In the genomic region with DNA sequence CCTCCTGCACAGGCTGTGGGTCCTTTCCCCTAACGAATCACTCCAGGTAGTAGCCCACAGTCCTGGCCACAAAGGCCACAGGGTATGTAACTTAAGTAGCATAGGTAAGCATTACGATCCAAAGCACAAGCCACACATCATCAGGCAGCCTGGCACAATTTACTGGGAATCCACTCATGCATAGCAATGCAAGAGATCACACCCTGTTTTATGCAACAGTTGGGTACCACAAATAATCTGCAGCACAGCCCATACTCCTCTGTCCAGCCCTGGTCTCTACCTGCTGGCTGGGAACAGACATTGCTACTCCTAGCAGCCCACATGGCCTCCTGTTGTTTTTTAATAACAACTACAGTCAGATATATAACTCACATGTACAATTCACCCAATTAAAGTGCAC, we compare ENCODE assay signal across 10 cellular contexts. TPM values are rescaled to one million over a fixed set of nuclear protein-coding genes. Genes with fewer than 3 reads are reported as not detected.
DNase-seq lines count a peak whose midpoint lies in the region; ATAC-seq and TF ChIP-seq lines count a peak whose summit lies in the region.
"Had no signal": no experiment of that assay in that cellular context is flagged by ENCODE, and none has a peak within 500 bp of the region (broad histone marks: within the 10 kb centered on the region; RNA-seq: fewer than 3 reads in every experiment).

No MANE protein-coding gene starts in this region.

- peak overlapping the region; percentile 10 for H3K27ac ChIP-seq in vagina

- no peak for TF ChIP-seq CTCF in vagina (IDR thresholded peaks at IDR 0.05)

- ATAC-seq in HG03045 (IDR thresholded peaks at IDR 0.05; ENCODE audit: unreplicated experiment) = no peak

- H3K36me3 Mint-ChIP-seq in activated naive CD4-positive, alpha-beta T cell treated with anti-CD3 and anti-CD28 coated beads, Interleukin-2, amount 10 ng/mL, durations not matched to agents 7 days and 5 days = peaks cover 12% of the 10 kb centered on the region
- H3K36me3 Mint-ChIP-seq in T-helper 2 cell treated with Interferon-gamma antibody and Interleukin-4, amounts not matched to agents 5 μg/mL and 100 μg/mL, for 36 hours (ENCODE audit: low read depth) = peaks cover 2% of the 10 kb centered on the region

- H3K27me3 Mint-ChIP-seq in activated naive CD4-positive, alpha-beta T cell treated with anti-CD3 and anti-CD28 coated beads, Interleukin-2, amount 10 ng/mL, durations not matched to agents 7 days and 5 days = no peaks in the 10 kb centered on the region
- H3K27me3 Mint-ChIP-seq in T-helper 2 cell treated with Interferon-gamma antibody and Interleukin-4, amounts not matched to agents 5 μg/mL and 100 μg/mL, for 36 hours (ENCODE audit: low read depth) = no peaks in the 10 kb centered on the region

- peak overlapping the region; percentile 24 for H3K27ac Mint-ChIP-seq in activated naive CD4-positive, alpha-beta T cell treated with anti-CD3 and anti-CD28 coated beads, Interleukin-2, amount 10 ng/mL, durations not matched to agents 7 days and 5 days
- peak overlapping the region; percentile 80 for H3K27ac Mint-ChIP-seq in T-helper 2 cell treated with Interferon-gamma antibody and Interleukin-4, amounts not matched to agents 5 μg/mL and 100 μg/mL, for 36 hours

- H3K4me1 ChIP-seq in vagina = peaks cover 36% of the 10 kb centered on the region

- H3K4me3 Mint-ChIP-seq in activated naive CD4-positive, alpha-beta T cell treated with anti-CD3 and anti-CD28 coated beads, Interleukin-2, amount 10 ng/mL, durations not matched to agents 7 days and 5 days = no peak overlapping the region
- H3K4me3 Mint-ChIP-seq in T-helper 2 cell treated with Interferon-gamma antibody and Interleukin-4, amounts not matched to agents 5 μg/mL and 100 μg/mL, for 36 hours = peak overlapping the region; percentile 58

- H3K4me1 Mint-ChIP-seq in activated naive CD4-positive, alpha-beta T cell treated with anti-CD3 and anti-CD28 coated beads, Interleukin-2, amount 10 ng/mL, durations not matched to agents 7 days and 5 days = peaks cover 48% of the 10 kb centered on the region
- H3K4me1 Mint-ChIP-seq in T-helper 2 cell treated with Interferon-gamma antibody and Interleukin-4, amounts not matched to agents 5 μg/mL and 100 μg/mL, for 36 hours (ENCODE audit: low read depth) = peaks cover 46% of the 10 kb centered on the region

- TF ChIP-seq POLR2A in vagina (IDR thresholded peaks at IDR 0.05) = no peak

- CTCF ChIA-PET in activated naive CD4-positive, alpha-beta T cell treated with anti-CD3 and anti-CD28 coated beads, Interleukin-2, amount 10 ng/mL, durations not matched to agents 7 days and 5 days (lab: Charles Lee) = no interaction called here

- no peak overlapping the region for H3K4me3 ChIP-seq in vagina

- peaks cover 1% of the 10 kb centered on the region for H3K9me3 Mint-ChIP-seq in activated naive CD4-positive, alpha-beta T cell treated with anti-CD3 and anti-CD28 coated beads, Interleukin-2, amount 10 ng/mL, durations not matched to agents 7 days and 5 days
- no peaks in the 10 kb centered on the region for H3K9me3 Mint-ChIP-seq in T-helper 2 cell treated with Interferon-gamma antibody and Interleukin-4, amounts not matched to agents 5 μg/mL and 100 μg/mL, for 36 hours

- H3K36me3 ChIP-seq in vagina = no peaks in the 10 kb centered on the region

- intact Hi-C loops in vagina (cut with DNase I) = no loop called here

- H3K9me3 ChIP-seq in vagina = no peaks in the 10 kb centered on the region

- DNase-seq in activated naive CD4-positive, alpha-beta T cell treated with anti-CD3 and anti-CD28 coated beads, Interleukin-2, amount 10 ng/mL, durations not matched to agents 7 days and 5 days = no peak
- DNase-seq in activated naive CD4-positive, alpha-beta T cell (lab: John Stamatoyannopoulos, UW) = no peak
- DNase-seq in T-helper 2 cell treated with Interferon-gamma antibody and Interleukin-4, amounts not matched to agents 5 μg/mL and 100 μg/mL, for 36 hours (ENCODE audit: low spot score) = no peak
- DNase-seq in left kidney (ENCODE audit: low read depth, low spot score) = peak; percentile 36
- no peak for DNase-seq in vagina (ENCODE audit: extremely low spot score in 2 of 2)
- no peak for DNase-seq in globus pallidus (ENCODE audit: low spot score)
- no peak for DNase-seq in UCSD-AML1 (lab: John Stamatoyannopoulos, UW; ENCODE audit: unreplicated experiment)
- DNase-seq: NCI-H510A treated with DMSO at 0.1 percent for 48 hours, SW 1271 had no signal

- H3K27me3 ChIP-seq in vagina = no peaks in the 10 kb centered on the region

RNA-seq across cellular contexts. Expression of a gene that starts 34.3 kb away (rescaled TPM):
- total RNA-seq in vagina = 47.1 TPM
